ENCODE assay signal across 8 cellular contexts in genomic region chr14:51095854-51096823, GRCh38. TPM values are rescaled to one million over a fixed set of nuclear protein-coding genes. Genes with fewer than 3 reads are reported as not detected.
DNase-seq lines count a peak whose midpoint lies in the region; ATAC-seq lines count a peak whose summit lies in the region.

No MANE protein-coding gene starts in this region.

- intact Hi-C loops in sciatic nerve (cut with DNase I), result no loop called here

- peak overlapping the region; percentile 55; the same call in 1 of the 2 replicates for H3K4me3 ChIP-seq in iPS DF 6.9 (ENCODE audit: low read length)

- peak; percentile 53 for ATAC-seq in sciatic nerve

- H3K9me3 ChIP-seq in iPS DF 6.9 (ENCODE audit: control insufficient read depth, insufficient read depth, low read length), result no peaks in the 10 kb centered on the region

- peaks cover 13% of the 10 kb centered on the region; the same call in 1 of the 2 replicates for H3K27me3 ChIP-seq in iPS DF 6.9 (ENCODE audit: control insufficient read depth, insufficient read depth, low read length)

- H3K4me1 ChIP-seq in iPS DF 6.9 (ENCODE audit: control insufficient read depth, insufficient read depth, low read length), result peaks cover 4% of the 10 kb centered on the region

- no peaks in the 10 kb centered on the region for H3K36me3 ChIP-seq in iPS DF 6.9 (ENCODE audit: control insufficient read depth, insufficient read depth, low read length)

- no CpG with 5 or more reads among the region's 19 CpGs for WGBS in iPS DF 6.9 (ENCODE audit: insufficient coverage, insufficient read length)

- no peak overlapping the region for H3K27ac ChIP-seq in iPS DF 6.9 (ENCODE audit: low read length)

- DNase-seq in NCI-H2081 (lab: John Stamatoyannopoulos, UW), result peak; percentile 4 to 61
- DNase-seq in NCI-H2081 treated with DMSO at 0.1 percent for 48 hours (lab: John Stamatoyannopoulos, UW), result no peak
- peak; percentile 54 for DNase-seq in NCI-H345 (lab: John Stamatoyannopoulos, UW)
- DNase-seq in anterior cingulate cortex (lab: John Stamatoyannopoulos, UW), result peak in 55 of 58 donors; percentile 31 to 86 (median 70)
- no peak for DNase-seq in iPS DF 6.9 (ENCODE audit: low read depth, low spot score)
- peak; percentile 67 for DNase-seq in sciatic nerve (ENCODE audit: low spot score)
- no peak for DNase-seq in mucosa of gallbladder (ENCODE audit: low spot score)
- no peak for DNase-seq in D341Med (ENCODE audit: low spot score)

RNA-seq across cellular contexts. Expression of gene TRIM9, which starts 1.2 kb away (rescaled TPM):
- total RNA-seq in sciatic nerve (5.4 TPM), mucosa of gallbladder (31.2 TPM)

Comparison
In these comparisons a context has a peak if more than half of its experiments do, and no peak if none do; other contexts are left out.
1. DNase-seq: peak in NCI-H2081 (2 of 2), NCI-H345 (single experiment), anterior cingulate cortex (55 of 58) and sciatic nerve (single experiment); none in NCI-H2081 treated with DMSO at 0.1 percent for 48 hours (single experiment), iPS DF 6.9 (single experiment), mucosa of gallbladder (single experiment) and D341Med (single experiment).